1 cellular context compared by ENCODE assay signal in genomic region chr11:65817815-65818680, GRCh38.
TF ChIP-seq lines count a peak whose summit lies in the region.

No MANE protein-coding gene starts in this region.

TF ChIP-seq in GM12878, 131 proteins besides CTCF, POLR2A, EP300 and RAD21 (continues in another document):
- TF ChIP-seq ZNF207 (IDR thresholded peaks at IDR 0.05; ENCODE audit: borderline replicate concordance) (no peak), ZSCAN29 (IDR thresholded peaks at IDR 0.05) (0 out of 2 replicates have a peak, but pooled peaks have one; percentile 44), ZNF622 (IDR thresholded peaks at IDR 0.05) (no peak), HDAC6 (IDR thresholded peaks at IDR 0.05; ENCODE audit: unreplicated experiment) (no peak), SIX5 (IDR thresholded peaks at IDR 0.05; ENCODE audit: low read depth, low read length, severe bottlenecking) (no peak), NR2F1 (conservative IDR thresholded peaks at IDR 0.05) (peak; percentile 79), NFYA (IDR thresholded peaks at IDR 0.05; ENCODE audit: borderline replicate concordance, low read depth, low read length) (no peak), SMAD5 (IDR thresholded peaks at IDR 0.05; ENCODE audit: low read depth) (no peak), ZNF24 (IDR thresholded peaks at IDR 0.05) (0 out of 2 replicates have a peak, but pooled peaks have one; percentile 5), NRF1 (conservative IDR thresholded peaks at IDR 0.05; ENCODE audit: low read depth, low read length) (no peak), NR2C1 (IDR thresholded peaks at IDR 0.05) (no peak), ETV6 (conservative IDR thresholded peaks at IDR 0.05 in 1 of 2, IDR thresholded peaks at IDR 0.05 in 1 of 2; ENCODE audit: borderline replicate concordance in 1 of 2, low read depth in 1 of 2) (peak in 1 of 2 experiments; percentile 18; a peak in 1 of 4 replicates), CBX3 (IDR thresholded peaks at IDR 0.05; ENCODE audit: borderline replicate concordance, low read depth) (no peak), REST (IDR thresholded peaks at IDR 0.05; ENCODE audit: low read depth, low read length) (no peak), BMI1 (IDR thresholded peaks at IDR 0.05; ENCODE audit: borderline replicate concordance) (no peak), SRF (IDR thresholded peaks at IDR 0.05; ENCODE audit: low read depth in 2 of 2, low read length in 2 of 2) (no peak), SMC3 (IDR thresholded peaks at IDR 0.05; ENCODE audit: borderline replicate concordance, low read length) (peak; percentile 96), BRCA1 (IDR thresholded peaks at IDR 0.05; ENCODE audit: low read depth, low read length) (no peak), HDAC2 (IDR thresholded peaks at IDR 0.05) (no peak), TBL1XR1 (IDR thresholded peaks at IDR 0.05; ENCODE audit: low read depth, low read length) (0 out of 2 replicates have a peak, but pooled peaks have one; percentile 21), CUX1 (IDR thresholded peaks at IDR 0.05; ENCODE audit: insufficient replicate concordance, low read depth, low read length) (no peak), BCL11A (IDR thresholded peaks at IDR 0.05; ENCODE audit: low read depth, low read length) (no peak), CREM (IDR thresholded peaks at IDR 0.05; ENCODE audit: low read depth) (peak; percentile 25; the same call in 1 of the 2 replicates), JUNB (IDR thresholded peaks at IDR 0.05) (no peak), RB1 (IDR thresholded peaks at IDR 0.05; ENCODE audit: borderline replicate concordance) (no peak; the same call in 1 of the 2 replicates), ZBED1 (IDR thresholded peaks at IDR 0.05; ENCODE audit: borderline replicate concordance) (no peak), SKIL (IDR thresholded peaks at IDR 0.05; ENCODE audit: low read depth, poor library complexity, severe bottlenecking) (no peak), NFXL1 (IDR thresholded peaks at IDR 0.05; ENCODE audit: borderline replicate concordance) (no peak), STAT3 (IDR thresholded peaks at IDR 0.05; ENCODE audit: low read depth, low read length) (no peak), RCOR1 (conservative IDR thresholded peaks at IDR 0.05; ENCODE audit: low read depth, low read length) (peak; percentile 73; the same call in 1 of the 2 replicates), MTA3 (IDR thresholded peaks at IDR 0.05; ENCODE audit: borderline replicate concordance, low read length) (no peak), GABPA (IDR thresholded peaks at IDR 0.05; ENCODE audit: low read depth) (no peak), DPF2 (IDR thresholded peaks at IDR 0.05) (peak; percentile 90), SMAD1 (IDR thresholded peaks at IDR 0.05; ENCODE audit: low read depth, partially characterized antibody) (no peak), RELA (IDR thresholded peaks at IDR 0.05; ENCODE audit: borderline replicate concordance, partially characterized antibody) (peak; percentile 9), YY1 (IDR thresholded peaks at IDR 0.05; ENCODE audit: low read depth, low read length) (0 out of 2 replicates have a peak, but pooled peaks have one; percentile 75), SUPT20H (IDR thresholded peaks at IDR 0.05; ENCODE audit: borderline replicate concordance, control insufficient read depth, low read depth, low read length) (no peak), POLR2AphosphoS2 (IDR thresholded peaks at IDR 0.05; ENCODE audit: low read depth, low read length) (no peak), BHLHE40 (IDR thresholded peaks at IDR 0.05; ENCODE audit: borderline replicate concordance in 1 of 2, low read depth in 2 of 2, low read length in 1 of 2) (peak; percentile 13 to 76; a peak in 3 of 4 replicates), WRNIP1 (IDR thresholded peaks at IDR 0.05; ENCODE audit: borderline replicate concordance, low read depth, low read length) (no peak), JUND (IDR thresholded peaks at IDR 0.05; ENCODE audit: low read depth, low read length) (no peak), TCF7 (IDR thresholded peaks at IDR 0.05; ENCODE audit: borderline replicate concordance) (no peak), POU2F2 (IDR thresholded peaks at IDR 0.05; ENCODE audit: borderline replicate concordance, low read depth, low read length) (0 out of 3 replicates have a peak, but pooled peaks have one; percentile 31), RBBP5 (conservative IDR thresholded peaks at IDR 0.05) (no peak), CBX5 (IDR thresholded peaks at IDR 0.05; ENCODE audit: low read depth) (no peak), TAF1 (IDR thresholded peaks at IDR 0.05; ENCODE audit: borderline replicate concordance, low read depth, low read length) (no peak), PML (IDR thresholded peaks at IDR 0.05; ENCODE audit: low read length) (no peak), YBX1 (IDR thresholded peaks at IDR 0.05) (no peak), ESRRA (IDR thresholded peaks at IDR 0.05; ENCODE audit: low read length) (no peak)
- TF ChIP-seq, protein P1, sequence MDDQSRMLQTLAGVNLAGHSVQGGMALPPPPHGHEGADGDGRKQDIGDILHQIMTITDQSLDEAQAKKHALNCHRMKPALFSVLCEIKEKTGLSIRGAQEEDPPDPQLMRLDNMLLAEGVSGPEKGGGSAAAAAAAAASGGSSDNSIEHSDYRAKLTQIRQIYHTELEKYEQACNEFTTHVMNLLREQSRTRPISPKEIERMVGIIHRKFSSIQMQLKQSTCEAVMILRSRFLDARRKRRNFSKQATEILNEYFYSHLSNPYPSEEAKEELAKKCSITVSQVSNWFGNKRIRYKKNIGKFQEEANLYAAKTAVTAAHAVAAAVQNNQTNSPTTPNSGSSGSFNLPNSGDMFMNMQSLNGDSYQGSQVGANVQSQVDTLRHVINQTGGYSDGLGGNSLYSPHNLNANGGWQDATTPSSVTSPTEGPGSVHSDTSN (IDR thresholded peaks at IDR 0.05; ENCODE audit: insufficient replicate concordance, low read depth, low read length) = no peak
- TF ChIP-seq, protein P2, sequence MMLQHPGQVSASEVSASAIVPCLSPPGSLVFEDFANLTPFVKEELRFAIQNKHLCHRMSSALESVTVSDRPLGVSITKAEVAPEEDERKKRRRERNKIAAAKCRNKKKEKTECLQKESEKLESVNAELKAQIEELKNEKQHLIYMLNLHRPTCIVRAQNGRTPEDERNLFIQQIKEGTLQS (IDR thresholded peaks at IDR 0.05; ENCODE audit: borderline replicate concordance, extremely low read depth, low read depth, low read length) = peak; percentile 47; the same call in 1 of the 2 replicates
- TF ChIP-seq, protein P3, sequence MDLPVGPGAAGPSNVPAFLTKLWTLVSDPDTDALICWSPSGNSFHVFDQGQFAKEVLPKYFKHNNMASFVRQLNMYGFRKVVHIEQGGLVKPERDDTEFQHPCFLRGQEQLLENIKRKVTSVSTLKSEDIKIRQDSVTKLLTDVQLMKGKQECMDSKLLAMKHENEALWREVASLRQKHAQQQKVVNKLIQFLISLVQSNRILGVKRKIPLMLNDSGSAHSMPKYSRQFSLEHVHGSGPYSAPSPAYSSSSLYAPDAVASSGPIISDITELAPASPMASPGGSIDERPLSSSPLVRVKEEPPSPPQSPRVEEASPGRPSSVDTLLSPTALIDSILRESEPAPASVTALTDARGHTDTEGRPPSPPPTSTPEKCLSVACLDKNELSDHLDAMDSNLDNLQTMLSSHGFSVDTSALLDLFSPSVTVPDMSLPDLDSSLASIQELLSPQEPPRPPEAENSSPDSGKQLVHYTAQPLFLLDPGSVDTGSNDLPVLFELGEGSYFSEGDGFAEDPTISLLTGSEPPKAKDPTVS (IDR thresholded peaks at IDR 0.05; ENCODE audit: low read depth, low read length) = no peak
- TF ChIP-seq, protein P4, sequence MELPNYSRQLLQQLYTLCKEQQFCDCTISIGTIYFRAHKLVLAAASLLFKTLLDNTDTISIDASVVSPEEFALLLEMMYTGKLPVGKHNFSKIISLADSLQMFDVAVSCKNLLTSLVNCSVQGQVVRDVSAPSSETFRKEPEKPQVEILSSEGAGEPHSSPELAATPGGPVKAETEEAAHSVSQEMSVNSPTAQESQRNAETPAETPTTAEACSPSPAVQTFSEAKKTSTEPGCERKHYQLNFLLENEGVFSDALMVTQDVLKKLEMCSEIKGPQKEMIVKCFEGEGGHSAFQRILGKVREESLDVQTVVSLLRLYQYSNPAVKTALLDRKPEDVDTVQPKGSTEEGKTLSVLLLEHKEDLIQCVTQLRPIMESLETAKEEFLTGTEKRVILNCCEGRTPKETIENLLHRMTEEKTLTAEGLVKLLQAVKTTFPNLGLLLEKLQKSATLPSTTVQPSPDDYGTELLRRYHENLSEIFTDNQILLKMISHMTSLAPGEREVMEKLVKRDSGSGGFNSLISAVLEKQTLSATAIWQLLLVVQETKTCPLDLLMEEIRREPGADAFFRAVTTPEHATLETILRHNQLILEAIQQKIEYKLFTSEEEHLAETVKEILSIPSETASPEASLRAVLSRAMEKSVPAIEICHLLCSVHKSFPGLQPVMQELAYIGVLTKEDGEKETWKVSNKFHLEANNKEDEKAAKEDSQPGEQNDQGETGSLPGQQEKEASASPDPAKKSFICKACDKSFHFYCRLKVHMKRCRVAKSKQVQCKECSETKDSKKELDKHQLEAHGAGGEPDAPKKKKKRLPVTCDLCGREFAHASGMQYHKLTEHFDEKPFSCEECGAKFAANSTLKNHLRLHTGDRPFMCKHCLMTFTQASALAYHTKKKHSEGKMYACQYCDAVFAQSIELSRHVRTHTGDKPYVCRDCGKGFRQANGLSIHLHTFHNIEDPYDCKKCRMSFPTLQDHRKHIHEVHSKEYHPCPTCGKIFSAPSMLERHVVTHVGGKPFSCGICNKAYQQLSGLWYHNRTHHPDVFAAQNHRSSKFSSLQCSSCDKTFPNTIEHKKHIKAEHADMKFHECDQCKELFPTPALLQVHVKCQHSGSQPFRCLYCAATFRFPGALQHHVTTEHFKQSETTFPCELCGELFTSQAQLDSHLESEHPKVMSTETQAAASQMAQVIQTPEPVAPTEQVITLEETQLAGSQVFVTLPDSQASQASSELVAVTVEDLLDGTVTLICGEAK (IDR thresholded peaks at IDR 0.05; ENCODE audit: borderline replicate concordance) = no peak
